ENCODE assay signal across 11 cellular contexts in the genomic region with DNA sequence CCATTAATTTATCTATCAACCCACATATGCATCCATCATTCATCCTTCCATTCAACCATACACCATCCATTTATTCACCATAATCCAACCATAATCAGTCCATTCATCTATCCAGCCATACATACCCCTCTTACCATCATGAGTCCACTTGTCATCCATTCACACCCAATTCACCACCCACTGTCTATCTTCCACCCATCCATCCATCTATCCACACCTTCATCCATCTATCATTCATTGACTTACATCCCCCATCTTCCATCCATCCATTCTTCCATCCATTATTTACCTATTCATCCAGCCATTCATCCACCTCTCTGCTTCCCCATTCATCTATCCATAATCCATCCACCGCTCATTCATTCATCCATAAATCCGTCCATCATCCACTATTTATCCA. TPM values are rescaled to one million over a fixed set of nuclear protein-coding genes. Genes with fewer than 3 reads are reported as not detected.
"Had no signal": no experiment of that assay in that cellular context is flagged by ENCODE, and none has a peak within 500 bp of the region (broad histone marks: within the 10 kb centered on the region; RNA-seq: fewer than 3 reads in every experiment).

No MANE protein-coding gene starts in this region.

- H2AFZ ChIP-seq: GM23338 had no signal

- H3K27ac ChIP-seq: HL-60, KMS-11 had no signal

- DNase-seq: H7, Karpas-422, KBM-7 had no signal

- H3K4me3 ChIP-seq: GM23338, HAP-1 had no signal

- ATAC-seq: GM23338, HCT116 had no signal

- H3K4me1 ChIP-seq: HAP-1 had no signal

- H3K4me2 ChIP-seq: GM23338, KMS-11 had no signal

- H3K36me3 ChIP-seq: HAP-1 had no signal

- H3K9me3 ChIP-seq: HAP-1 had no signal

- H3K9ac ChIP-seq: KMS-11 had no signal

RNA-seq across cellular contexts. Expression of a gene that starts 17.8 kb away (rescaled TPM):
- total RNA-seq: GM23338, H7 had no signal
- polyA plus RNA-seq: GM23338, IgD-negative memory B cell had no signal

RNA-seq across cellular contexts. Expression of a gene that starts 33.4 kb away (rescaled TPM):
- total RNA-seq: GM23338, H4, H7 had no signal
- polyA plus RNA-seq: GM23338, IgD-negative memory B cell had no signal

RNA-seq across cellular contexts. Expression of a gene that starts 58.1 kb away (rescaled TPM):
- total RNA-seq: GM23338, H4, H7, HT1080 had no signal
- polyA plus RNA-seq: IgD-negative memory B cell had no signal

RNA-seq across cellular contexts. Expression of a gene that starts 60.0 kb away (rescaled TPM):
- total RNA-seq: GM23338, H4, H7, HT1080 had no signal
- polyA plus RNA-seq: GM23338, IgD-negative memory B cell had no signal
